17 cellular contexts compared by ENCODE assay signal in the genomic region with DNA sequence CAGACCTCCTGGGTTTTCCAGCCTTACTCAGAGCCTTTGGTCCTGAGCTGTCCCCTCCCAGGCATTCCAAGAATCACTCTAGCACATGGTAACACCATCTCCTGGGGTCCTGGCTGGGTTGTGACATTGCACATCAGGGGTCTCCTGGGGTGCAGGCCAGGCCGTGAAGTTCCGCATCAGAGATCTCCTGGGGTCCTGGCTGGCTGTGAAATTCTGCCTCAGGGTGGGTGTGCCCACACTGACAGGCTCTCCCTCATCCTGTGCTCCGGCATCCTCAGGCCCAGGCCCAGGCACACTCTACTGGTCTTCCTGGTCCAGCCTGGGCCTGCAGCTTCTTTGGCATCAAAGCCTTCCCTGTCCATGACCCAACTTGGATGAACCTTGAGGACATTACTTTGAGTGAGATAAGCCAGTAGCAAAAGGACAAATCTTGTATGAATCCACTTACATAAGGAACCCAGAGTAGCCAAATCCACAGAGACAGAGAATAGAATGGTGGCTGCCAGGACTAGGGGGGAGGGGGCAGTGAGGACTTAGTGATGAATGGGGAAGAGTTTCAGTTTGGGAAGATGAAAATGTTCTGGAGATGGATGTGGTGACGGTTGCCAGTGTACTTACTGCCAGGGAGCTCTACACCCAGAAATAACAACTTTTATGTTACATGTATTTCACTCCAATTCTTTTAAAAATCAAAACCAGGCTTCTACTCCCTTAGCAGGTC. TPM values are rescaled to one million over a fixed set of nuclear protein-coding genes. Genes with fewer than 3 reads are reported as not detected.
DNase-seq lines count a peak whose midpoint lies in the region; ATAC-seq and TF ChIP-seq lines count a peak whose summit lies in the region.
"Had no signal": no experiment of that assay in that cellular context is flagged by ENCODE, and none has a peak within 500 bp of the region (broad histone marks: within the 10 kb centered on the region; RNA-seq: fewer than 3 reads in every experiment).

No MANE protein-coding gene starts in this region.

- TF ChIP-seq POLR2A in suprapubic skin (IDR thresholded peaks at IDR 0.05), result no peak

- H3K27ac ChIP-seq in WERI-Rb-1 (peak overlapping the region; percentile 91), suprapubic skin (no peak overlapping the region)
- H3K27ac ChIP-seq: C4-2B had no signal

- no peak for TF ChIP-seq CTCF in WERI-Rb-1 (IDR thresholded peaks at IDR 0.05; ENCODE audit: low read depth, low read length)
- TF ChIP-seq CTCF in suprapubic skin (IDR thresholded peaks at IDR 0.05), result no peak

- ATAC-seq in HG03457 (IDR thresholded peaks at IDR 0.05; ENCODE audit: unreplicated experiment), result no peak
- ATAC-seq in GM21723 (IDR thresholded peaks at IDR 0.05; ENCODE audit: unreplicated experiment), result no peak
- ATAC-seq: activated CD4-positive, alpha-beta T cell treated with anti-CD3 and anti-CD28 coated beads for 36 hours; naive thymus-derived CD8-positive, alpha-beta T cell had no signal

- H3K27me3 ChIP-seq in WERI-Rb-1 (ENCODE audit: insufficient read depth, low read depth, severe bottlenecking), result no peaks in the 10 kb centered on the region
- H3K27me3 ChIP-seq in suprapubic skin, result no peaks in the 10 kb centered on the region
- H3K27me3 ChIP-seq: MG63 had no signal

- peak; percentile 34 for DNase-seq in activated CD8-positive, alpha-beta memory T cell treated with anti-CD3 and anti-CD28 coated beads, Interleukin-2, amount 50 U/mL, for 48 hours
- no peak for DNase-seq in activated CD8-positive, alpha-beta memory T cell treated with anti-CD3 and anti-CD28 coated beads, Interleukin-2, amount 50 U/mL, for 4 hours
- no peak for DNase-seq in WERI-Rb-1
- DNase-seq in mucosa of gallbladder (ENCODE audit: low spot score), result peak; percentile 7
- DNase-seq in suprapubic skin (ENCODE audit: low spot score in 2 of 2), result peak; percentile 26 to 57
- DNase-seq in NCI-H2029 treated with DMSO at 0.1 percent for 48 hours (lab: John Stamatoyannopoulos, UW), result no peak
- DNase-seq: ACHN; activated CD4-positive, alpha-beta T cell treated with anti-CD3 and anti-CD28 coated beads for 36 hours; activated naive CD4-positive, alpha-beta T cell treated with anti-CD3 and anti-CD28 coated beads, Interleukin-2, amount 10 ng/mL, durations not matched to agents 7 days and 5 days; left cardiac atrium; MG63; NCI-H1436 had no signal

- no peak for TF ChIP-seq EP300 in suprapubic skin (IDR thresholded peaks at IDR 0.05)

- peaks cover 21% of the 10 kb centered on the region for H3K4me1 ChIP-seq in suprapubic skin

- WGBS in suprapubic skin, result 91% methylated on average over 3 of the region's 4 CpGs

- H3K36me3 ChIP-seq in WERI-Rb-1, result no peaks in the 10 kb centered on the region
- no peaks in the 10 kb centered on the region for H3K36me3 ChIP-seq in suprapubic skin
- H3K36me3 ChIP-seq: MG63 had no signal

- no peaks in the 10 kb centered on the region for H3K9me3 ChIP-seq in WERI-Rb-1 (ENCODE audit: severe bottlenecking)
- no peaks in the 10 kb centered on the region for H3K9me3 ChIP-seq in suprapubic skin
- H3K9me3 ChIP-seq: MG63 had no signal

- H3K4me3 ChIP-seq in WERI-Rb-1 (ENCODE audit: low read depth, low read length) (no peak overlapping the region), suprapubic skin (no peak overlapping the region)
- H3K4me3 ChIP-seq: MG63, skin epidermis had no signal

RNA-seq across cellular contexts. Expression of gene KLF13, which starts 49.1 kb away (rescaled TPM):
- total RNA-seq in mucosa of gallbladder, result 86.0 TPM
- total RNA-seq in suprapubic skin, result 100 to 1,000 TPM; 141 to 162 (median 145) TPM

Comparison
In these comparisons a context has a peak if more than half of its experiments do, and no peak if none do; other contexts are left out.
1. DNase-seq: peak in activated CD8-positive, alpha-beta memory T cell treated with anti-CD3 and anti-CD28 coated beads, Interleukin-2, amount 50 U/mL, for 48 hours (single experiment), mucosa of gallbladder (single experiment) and suprapubic skin (2 of 2); none in activated CD8-positive, alpha-beta memory T cell treated with anti-CD3 and anti-CD28 coated beads, Interleukin-2, amount 50 U/mL, for 4 hours (single experiment), WERI-Rb-1 (single experiment) and NCI-H2029 treated with DMSO at 0.1 percent for 48 hours (single experiment).